Comparison of ENCODE assay signal across 2 cellular contexts in the genomic region with DNA sequence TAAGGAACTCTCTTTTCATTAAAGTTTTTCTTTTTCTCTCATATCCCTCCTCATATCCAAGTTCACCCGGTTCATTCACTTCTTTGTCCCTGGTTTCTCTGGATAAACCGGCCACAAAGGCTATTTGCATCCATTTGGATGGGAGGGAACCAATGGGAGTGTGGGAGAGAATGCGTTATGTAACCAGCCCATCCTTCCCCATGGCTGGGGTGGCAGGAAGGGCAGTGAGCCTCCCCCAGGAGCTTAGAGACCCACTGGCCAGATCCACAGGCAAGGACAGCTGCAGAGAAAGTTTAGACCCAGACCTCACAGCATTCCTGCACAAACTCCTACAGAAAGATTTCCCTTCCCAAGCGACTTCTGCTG.
TF ChIP-seq lines count a peak whose summit lies in the region.

No MANE protein-coding gene starts in this region.

TF ChIP-seq in HepG2, 621 proteins besides CTCF, POLR2A, EP300 and RAD21 (continues in another document):
- TF ChIP-seq, protein P1, sequence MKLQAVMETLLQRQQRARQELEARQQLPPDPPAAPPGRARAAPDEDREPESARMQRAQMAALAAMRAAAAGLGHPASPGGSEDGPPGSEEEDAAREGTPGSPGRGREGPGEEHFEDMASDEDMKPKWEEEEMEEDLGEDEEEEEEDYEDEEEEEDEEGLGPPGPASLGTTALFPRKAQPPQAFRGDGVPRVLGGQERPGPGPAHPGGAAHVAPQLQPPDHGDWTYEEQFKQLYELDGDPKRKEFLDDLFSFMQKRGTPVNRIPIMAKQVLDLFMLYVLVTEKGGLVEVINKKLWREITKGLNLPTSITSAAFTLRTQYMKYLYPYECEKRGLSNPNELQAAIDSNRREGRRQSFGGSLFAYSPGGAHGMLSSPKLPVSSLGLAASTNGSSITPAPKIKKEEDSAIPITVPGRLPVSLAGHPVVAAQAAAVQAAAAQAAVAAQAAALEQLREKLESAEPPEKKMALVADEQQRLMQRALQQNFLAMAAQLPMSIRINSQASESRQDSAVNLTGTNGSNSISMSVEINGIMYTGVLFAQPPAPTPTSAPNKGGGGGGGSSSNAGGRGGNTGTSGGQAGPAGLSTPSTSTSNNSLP (IDR thresholded peaks at IDR 0.05; ENCODE audit: low read depth, low read length), result no peak; the same call in 1 of the 2 replicates
- TF ChIP-seq MTERF4 (CRISPR knock-in tag; IDR thresholded peaks at IDR 0.05), result no peak
- no peak for TF ChIP-seq SSRP1 (CRISPR knock-in tag; IDR thresholded peaks at IDR 0.05)
- TF ChIP-seq HHEX (CRISPR knock-in tag; IDR thresholded peaks at IDR 0.05), result no peak
- TF ChIP-seq PATZ1 (CRISPR knock-in tag; IDR thresholded peaks at IDR 0.05), result peak; percentile 54; the same call in 1 of the 2 replicates
- TF ChIP-seq SMARCE1 (IDR thresholded peaks at IDR 0.05; ENCODE audit: borderline replicate concordance), result no peak
- TF ChIP-seq CEBPB (IDR thresholded peaks at IDR 0.05; ENCODE audit: borderline replicate concordance, low read depth, low read length), result no peak
- TF ChIP-seq GZF1 (CRISPR knock-in tag; IDR thresholded peaks at IDR 0.05), result no peak
- TF ChIP-seq, protein P2, sequence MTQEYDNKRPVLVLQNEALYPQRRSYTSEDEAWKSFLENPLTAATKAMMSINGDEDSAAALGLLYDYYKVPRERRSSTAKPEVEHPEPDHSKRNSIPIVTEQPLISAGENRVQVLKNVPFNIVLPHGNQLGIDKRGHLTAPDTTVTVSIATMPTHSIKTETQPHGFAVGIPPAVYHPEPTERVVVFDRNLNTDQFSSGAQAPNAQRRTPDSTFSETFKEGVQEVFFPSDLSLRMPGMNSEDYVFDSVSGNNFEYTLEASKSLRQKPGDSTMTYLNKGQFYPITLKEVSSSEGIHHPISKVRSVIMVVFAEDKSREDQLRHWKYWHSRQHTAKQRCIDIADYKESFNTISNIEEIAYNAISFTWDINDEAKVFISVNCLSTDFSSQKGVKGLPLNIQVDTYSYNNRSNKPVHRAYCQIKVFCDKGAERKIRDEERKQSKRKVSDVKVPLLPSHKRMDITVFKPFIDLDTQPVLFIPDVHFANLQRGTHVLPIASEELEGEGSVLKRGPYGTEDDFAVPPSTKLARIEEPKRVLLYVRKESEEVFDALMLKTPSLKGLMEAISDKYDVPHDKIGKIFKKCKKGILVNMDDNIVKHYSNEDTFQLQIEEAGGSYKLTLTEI (CRISPR knock-in tag; conservative IDR thresholded peaks at IDR 0.05), result no peak
- TF ChIP-seq, protein P3, sequence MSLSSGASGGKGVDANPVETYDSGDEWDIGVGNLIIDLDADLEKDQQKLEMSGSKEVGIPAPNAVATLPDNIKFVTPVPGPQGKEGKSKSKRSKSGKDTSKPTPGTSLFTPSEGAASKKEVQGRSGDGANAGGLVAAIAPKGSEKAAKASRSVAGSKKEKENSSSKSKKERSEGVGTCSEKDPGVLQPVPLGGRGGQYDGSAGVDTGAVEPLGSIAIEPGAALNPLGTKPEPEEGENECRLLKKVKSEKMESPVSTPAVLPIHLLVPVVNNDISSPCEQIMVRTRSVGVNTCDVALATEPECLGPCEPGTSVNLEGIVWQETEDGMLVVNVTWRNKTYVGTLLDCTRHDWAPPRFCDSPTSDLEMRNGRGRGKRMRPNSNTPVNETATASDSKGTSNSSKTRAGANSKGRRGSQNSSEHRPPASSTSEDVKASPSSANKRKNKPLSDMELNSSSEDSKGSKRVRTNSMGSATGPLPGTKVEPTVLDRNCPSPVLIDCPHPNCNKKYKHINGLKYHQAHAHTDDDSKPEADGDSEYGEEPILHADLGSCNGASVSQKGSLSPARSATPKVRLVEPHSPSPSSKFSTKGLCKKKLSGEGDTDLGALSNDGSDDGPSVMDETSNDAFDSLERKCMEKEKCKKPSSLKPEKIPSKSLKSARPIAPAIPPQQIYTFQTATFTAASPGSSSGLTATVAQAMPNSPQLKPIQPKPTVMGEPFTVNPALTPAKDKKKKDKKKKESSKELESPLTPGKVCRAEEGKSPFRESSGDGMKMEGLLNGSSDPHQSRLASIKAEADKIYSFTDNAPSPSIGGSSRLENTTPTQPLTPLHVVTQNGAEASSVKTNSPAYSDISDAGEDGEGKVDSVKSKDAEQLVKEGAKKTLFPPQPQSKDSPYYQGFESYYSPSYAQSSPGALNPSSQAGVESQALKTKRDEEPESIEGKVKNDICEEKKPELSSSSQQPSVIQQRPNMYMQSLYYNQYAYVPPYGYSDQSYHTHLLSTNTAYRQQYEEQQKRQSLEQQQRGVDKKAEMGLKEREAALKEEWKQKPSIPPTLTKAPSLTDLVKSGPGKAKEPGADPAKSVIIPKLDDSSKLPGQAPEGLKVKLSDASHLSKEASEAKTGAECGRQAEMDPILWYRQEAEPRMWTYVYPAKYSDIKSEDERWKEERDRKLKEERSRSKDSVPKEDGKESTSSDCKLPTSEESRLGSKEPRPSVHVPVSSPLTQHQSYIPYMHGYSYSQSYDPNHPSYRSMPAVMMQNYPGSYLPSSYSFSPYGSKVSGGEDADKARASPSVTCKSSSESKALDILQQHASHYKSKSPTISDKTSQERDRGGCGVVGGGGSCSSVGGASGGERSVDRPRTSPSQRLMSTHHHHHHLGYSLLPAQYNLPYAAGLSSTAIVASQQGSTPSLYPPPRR (CRISPR knock-in tag; IDR thresholded peaks at IDR 0.05; ENCODE audit: borderline replicate concordance), result no peak

TF ChIP-seq in WTC11, 78 proteins besides CTCF, POLR2A, EP300 and RAD21:
- TF ChIP-seq CREB1 (CRISPR knock-in tag; IDR thresholded peaks at IDR 0.05) (no peak), HMGA2 (CRISPR knock-in tag; IDR thresholded peaks at IDR 0.05) (no peak), USF2 (CRISPR knock-in tag; IDR thresholded peaks at IDR 0.05) (no peak), ZNF671 (CRISPR knock-in tag; IDR thresholded peaks at IDR 0.05) (no peak), JAZF1 (CRISPR knock-in tag; IDR thresholded peaks at IDR 0.05) (no peak), JUN (CRISPR knock-in tag; IDR thresholded peaks at IDR 0.05) (no peak), CREM (CRISPR knock-in tag; IDR thresholded peaks at IDR 0.05) (no peak), TP53 (CRISPR knock-in tag; IDR thresholded peaks at IDR 0.05) (no peak), MYBL2 (CRISPR knock-in tag; IDR thresholded peaks at IDR 0.05) (no peak), ZNF416 (CRISPR knock-in tag; IDR thresholded peaks at IDR 0.05) (no peak)
- TF ChIP-seq, protein P4, sequence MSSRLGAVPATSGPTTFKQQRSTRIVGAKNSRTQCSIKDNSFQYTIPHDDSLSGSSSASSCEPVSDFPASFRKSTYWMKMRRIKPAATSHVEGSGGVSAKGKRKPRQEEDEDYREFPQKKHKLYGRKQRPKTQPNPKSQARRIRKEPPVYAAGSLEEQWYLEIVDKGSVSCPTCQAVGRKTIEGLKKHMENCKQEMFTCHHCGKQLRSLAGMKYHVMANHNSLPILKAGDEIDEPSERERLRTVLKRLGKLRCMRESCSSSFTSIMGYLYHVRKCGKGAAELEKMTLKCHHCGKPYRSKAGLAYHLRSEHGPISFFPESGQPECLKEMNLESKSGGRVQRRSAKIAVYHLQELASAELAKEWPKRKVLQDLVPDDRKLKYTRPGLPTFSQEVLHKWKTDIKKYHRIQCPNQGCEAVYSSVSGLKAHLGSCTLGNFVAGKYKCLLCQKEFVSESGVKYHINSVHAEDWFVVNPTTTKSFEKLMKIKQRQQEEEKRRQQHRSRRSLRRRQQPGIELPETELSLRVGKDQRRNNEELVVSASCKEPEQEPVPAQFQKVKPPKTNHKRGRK (CRISPR knock-in tag; IDR thresholded peaks at IDR 0.05; ENCODE audit: borderline replicate concordance), result no peak
